11 cellular contexts compared by ENCODE assay signal in genomic region chr4:57077550-57078311, GRCh38. TPM values are rescaled to one million over a fixed set of nuclear protein-coding genes. Genes with fewer than 3 reads are reported as not detected.
DNase-seq lines count a peak whose midpoint lies in the region; ATAC-seq and TF ChIP-seq lines count a peak whose summit lies in the region.
"Had no signal": no experiment of that assay in that cellular context is flagged by ENCODE, and none has a peak within 500 bp of the region (broad histone marks: within the 10 kb centered on the region; RNA-seq: fewer than 3 reads in every experiment).

No MANE protein-coding gene starts in this region.

- no peak overlapping the region for H3K4me2 ChIP-seq in H9 (ENCODE audit: insufficient read depth, insufficient read length, low read length)

- H4K91ac ChIP-seq in H9 (ENCODE audit: insufficient read length, low read depth, low read length), result no peak overlapping the region

- no peak for ATAC-seq in HG03565 (IDR thresholded peaks at IDR 0.05; ENCODE audit: unreplicated experiment)

- H3K27ac ChIP-seq in H9 (ENCODE audit: insufficient read length, low read depth, low read length) (peak overlapping the region; percentile 36), SJSA1 (peak overlapping the region; percentile 89), prostate gland (peak overlapping the region; percentile 2 to 53)

- H3K56ac ChIP-seq in H9 (ENCODE audit: insufficient read length, low read depth, low read length), result no peak overlapping the region

- H3K79me1 ChIP-seq in H9 (ENCODE audit: insufficient read depth, low read depth, low read length, poor library complexity, severe bottlenecking), result no peaks in the 10 kb centered on the region

- H3K27me3 Mint-ChIP-seq in H9 (ENCODE audit: low read depth), result peaks cover 6% of the 10 kb centered on the region

- H3K79me2 ChIP-seq in H9 (ENCODE audit: insufficient read depth, low read length), result no peaks in the 10 kb centered on the region

- no peak overlapping the region for H4K5ac ChIP-seq in H9 (ENCODE audit: insufficient read length, low read depth, low read length)

- H2BK20ac ChIP-seq in H9 (ENCODE audit: low read depth, low read length, poor library complexity, severe bottlenecking), result no peak overlapping the region

- H2AFZ ChIP-seq in H9 (ENCODE audit: low read length), result no peak overlapping the region

- no peak for TF ChIP-seq CTCF in H9 (conservative IDR thresholded peaks at IDR 0.05)
- no peak for TF ChIP-seq CTCF in fibroblast of pulmonary artery (IDR thresholded peaks at IDR 0.05; ENCODE audit: low read length, missing control alignments)
- TF ChIP-seq CTCF in prostate gland (IDR thresholded peaks at IDR 0.05), result no peak

- H3K14ac ChIP-seq in H9 (ENCODE audit: insufficient read depth, low read length), result no peak overlapping the region

- H3K23me2 ChIP-seq in H9 (ENCODE audit: insufficient read length, low read depth, low read length, poor library complexity, severe bottlenecking), result no peaks in the 10 kb centered on the region

- peaks cover 32 to 43% of the 10 kb centered on the region in 2 experiments for H3K4me1 Mint-ChIP-seq in H9

- no peak overlapping the region for H4K8ac ChIP-seq in H9 (replicated peaks; ENCODE audit: insufficient read length, low read depth, low read length)

- H3K27ac Mint-ChIP-seq in H9, result peak overlapping the region in 2 of 3 experiments; percentile 70; a peak in 2 of 7 replicates

- H3K9me3 Mint-ChIP-seq in H9, result no peaks in the 10 kb centered on the region; a peak in 2 of 5 replicates

- H3K4me3 ChIP-seq in SJSA1 (no peak overlapping the region), fibroblast of pulmonary artery (replicated peaks; ENCODE audit: low read depth, low read length) (no peak overlapping the region), prostate gland (no peak overlapping the region)

- H2BK120ac ChIP-seq in H9 (ENCODE audit: low read depth, low read length, poor library complexity, severe bottlenecking), result no peak overlapping the region

- no peak overlapping the region; the same call in 1 of the 2 replicates for H3K4ac ChIP-seq in H9 (ENCODE audit: low read depth, low read length)

- peak overlapping the region; percentile 11 for H3K18ac ChIP-seq in H9 (ENCODE audit: insufficient read length, low read depth, low read length)

- no peaks in the 10 kb centered on the region for H4K20me1 ChIP-seq in H9 (ENCODE audit: control insufficient read depth, insufficient read depth, insufficient read length)

- intact Hi-C loops in prostate gland (cut with DNase I), result no loop called here

- no peaks in the 10 kb centered on the region for H3K27me3 ChIP-seq in H9 (ENCODE audit: insufficient read depth, low read length)
- no peaks in the 10 kb centered on the region for H3K27me3 ChIP-seq in SJSA1 (replicated peaks)
- no peaks in the 10 kb centered on the region for H3K27me3 ChIP-seq in prostate gland (replicated peaks; ENCODE audit: insufficient read depth)

- TF ChIP-seq POLR2A in prostate gland (IDR thresholded peaks at IDR 0.05), result no peak

- H3K9ac ChIP-seq in H9 (ENCODE audit: extremely low read depth, insufficient read length, low read length), result no peak overlapping the region

- H3T11ph ChIP-seq in H9 (ENCODE audit: low read length), result peak overlapping the region; percentile 24

- H2AK5ac ChIP-seq in H9 (ENCODE audit: insufficient read length, low read length), result no peak overlapping the region

- no peak overlapping the region for H2BK5ac ChIP-seq in H9 (ENCODE audit: insufficient read length, low read length)

- H2BK12ac ChIP-seq in H9 (ENCODE audit: insufficient read length, low read depth, low read length), result no peak overlapping the region

- peak; percentile 81 for DNase-seq in H9
- DNase-seq in SJSA1 (ENCODE audit: low read depth in 1 of 2, low spot score in 2 of 2), result peak; percentile 73 to 85
- DNase-seq in fibroblast of pulmonary artery (ENCODE audit: low read depth), result peak; percentile 93
- no peak for DNase-seq in prostate gland (ENCODE audit: low spot score)
- DNase-seq in NCI-H2196 (lab: John Stamatoyannopoulos, UW; ENCODE audit: unreplicated experiment), result no peak
- DNase-seq in NCI-H1092 (lab: John Stamatoyannopoulos, UW), result no peak
- DNase-seq in NCI-H1436 (lab: John Stamatoyannopoulos, UW), result no peak
- DNase-seq: caudate nucleus, NCI-H1930, SIG-M5 had no signal

- H3K36me3 ChIP-seq in SJSA1, result peaks cover 36% of the 10 kb centered on the region
- H3K36me3 ChIP-seq in prostate gland, result no peaks in the 10 kb centered on the region

- H3K4me3 Mint-ChIP-seq in H9, result no peak overlapping the region

- no CpG with 5 or more reads among the region's 14 CpGs for WGBS in H9 (ENCODE audit: extremely low coverage, insufficient read length, low lambda C conversion rate)
- 66% methylated on average over 14 of the region's 14 CpGs for WGBS in prostate gland

- peaks cover 9% of the 10 kb centered on the region for H3K4me1 ChIP-seq in H9 (ENCODE audit: insufficient read depth, low read length)
- peaks cover 97% of the 10 kb centered on the region for H3K4me1 ChIP-seq in SJSA1 (replicated peaks)
- no peaks in the 10 kb centered on the region for H3K4me1 ChIP-seq in prostate gland (replicated peaks)

- H3K36me3 Mint-ChIP-seq in H9 (ENCODE audit: insufficient read depth in 1 of 3, low read depth in 3 of 3), result no peaks in the 10 kb centered on the region

- no peak overlapping the region for H2BK15ac ChIP-seq in H9 (ENCODE audit: low read depth, low read length)

- no peak overlapping the region for H3K23ac ChIP-seq in H9 (ENCODE audit: insufficient read length, low read depth, low read length)

- no peaks in the 10 kb centered on the region for H3K9me3 ChIP-seq in H9 (ENCODE audit: control insufficient read depth, low read depth, low read length)
- no peaks in the 10 kb centered on the region for H3K9me3 ChIP-seq in SJSA1 (replicated peaks)
- H3K9me3 ChIP-seq in prostate gland, result no peaks in the 10 kb centered on the region

RNA-seq across cellular contexts. Expression of gene IGFBP7, which starts 32.5 kb away (rescaled TPM):
- 0.37 and 0.42 TPM in 2 replicates for total RNA-seq in H9 (2021)
- total RNA-seq in SJSA1 (2014; rRNA removed; shearing (Covaris generic)), result 1,151 and 1,739 TPM in 2 replicates
- total RNA-seq in prostate gland, result 1,000 to 10,000 TPM in 1 of 2 donors, 100 to 1,000 TPM in 1; 322 to 1,366 TPM

Comparison
In these comparisons a context has a peak if more than half of its experiments do, and no peak if none do; other contexts are left out.
1. DNase-seq: peak in H9 (single experiment), SJSA1 (2 of 2) and fibroblast of pulmonary artery (single experiment); none in prostate gland (single experiment), NCI-H2196 (single experiment), NCI-H1092 (single experiment) and NCI-H1436 (single experiment).
2. H3K27ac ChIP-seq: peak in every context shown above with its lines; median percentile 89 in SJSA1; 36 in H9; 28 in prostate gland.
3. RNA of gene IGFBP7, which starts 32.5 kb away (total RNA-seq): 322 to 1,366 TPM in prostate gland and 1,151 to 1,739 TPM in SJSA1; 0.37 to 0.42 TPM in H9; every median in the first group is over 100 times any median in the second.